ENCODE assay signal across 16 cellular contexts in the genomic region with DNA sequence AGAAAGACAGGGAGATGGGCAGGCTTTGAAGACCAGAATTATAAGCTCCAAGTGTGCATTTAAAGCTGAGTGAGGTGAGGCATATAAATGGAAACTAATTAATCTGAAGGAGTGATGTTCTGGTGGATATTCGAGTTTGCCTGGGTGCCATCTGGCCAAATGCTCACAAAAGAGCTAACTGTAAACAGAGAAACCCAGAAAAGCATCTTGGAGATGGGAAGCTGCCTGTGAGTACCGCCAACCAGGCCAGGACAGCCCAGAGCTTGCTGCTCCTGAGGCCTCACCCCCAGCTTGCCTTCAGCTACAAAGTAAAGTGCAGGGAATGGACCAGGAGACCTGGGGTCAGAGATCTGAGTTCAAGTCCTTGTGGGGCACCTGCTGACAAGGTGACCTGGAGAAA.
DNase-seq lines count a peak whose midpoint lies in the region; FAIRE-seq and TF ChIP-seq lines count a peak whose summit lies in the region.
"Had no signal": no experiment of that assay in that cellular context is flagged by ENCODE, and none has a peak within 500 bp of the region (broad histone marks: within the 10 kb centered on the region; RNA-seq: fewer than 3 reads in every experiment).

No MANE protein-coding gene starts in this region.

- no peak overlapping the region for H3K9ac ChIP-seq in H1 (replicated peaks in 1 of 4; ENCODE audit: extremely low read depth in 1 of 4, low read depth in 3 of 4, low read length in 3 of 4)
- H3K9ac ChIP-seq: BLaER1 treated with 17β-estradiol and CSF1 and Interleukin-3, amounts not matched to agents 10 nM and 100 nM had no signal

- H2BK5ac ChIP-seq in H1 (ENCODE audit: low read depth, low read length), result no peak overlapping the region

- H3K4ac ChIP-seq in H1 (replicated peaks; ENCODE audit: insufficient read length, low read depth, low read length), result no peak overlapping the region

- H3K9me3 ChIP-seq in H1 (ENCODE audit: insufficient read depth in 2 of 2, low read depth in 1 of 2, low read length in 1 of 2), result peaks cover 8 to 11% of the 10 kb centered on the region in 2 experiments

- DNase-seq in NCI-H446 treated with DMSO at 0.1 percent for 48 hours (lab: John Stamatoyannopoulos, UW) (peak; percentile 27), NCI-H446 (lab: John Stamatoyannopoulos, UW) (no peak), NCI-H2171 treated with DMSO at 0.1 percent for 48 hours (lab: John Stamatoyannopoulos, UW) (peak; percentile 80), H1 (ENCODE audit: low read depth in 1 of 2, low spot score in 2 of 2) (no peak), superior temporal gyrus (ENCODE audit: extremely low spot score) (peak; percentile 44), NCI-H1105 treated with DMSO at 0.1 percent for 48 hours (lab: John Stamatoyannopoulos, UW) (no peak), HCEC 1CT (no peak)
- DNase-seq: Calu3; CD8-positive, alpha-beta T cell; GDM1; H7 had no signal

- no peak for TF ChIP-seq POLR2A in H1 (IDR thresholded peaks at IDR 0.05; ENCODE audit: control extremely low read depth in 1 of 2, low read depth in 2 of 2, low read length in 2 of 2)

- H2BK15ac ChIP-seq in H1 (ENCODE audit: low read length), result no peak overlapping the region

- no peaks in the 10 kb centered on the region for H4K20me1 ChIP-seq in H1 (replicated peaks in 1 of 2; ENCODE audit: control insufficient read depth in 1 of 2, insufficient read depth in 2 of 2, low read length in 2 of 2)
- H4K20me1 ChIP-seq: BLaER1 treated with 17β-estradiol and CSF1 and Interleukin-3, amounts not matched to agents 10 nM and 100 nM had no signal

- peaks cover 0 to 3% (median 0%) of the 10 kb centered on the region in 4 experiments; a peak in 2 of 7 replicates for H3K4me1 ChIP-seq in H1 (replicated peaks in 1 of 4; ENCODE audit: control insufficient read depth in 3 of 4, insufficient read depth in 4 of 4, low read length in 3 of 4)

- TF ChIP-seq RAD21 in H1 (IDR thresholded peaks at IDR 0.05 in 1 of 2, conservative IDR thresholded peaks at IDR 0.05 in 1 of 2; ENCODE audit: low read depth in 2 of 2, low read length in 2 of 2), result no peak

- TF ChIP-seq EP300 in H1 (IDR thresholded peaks at IDR 0.05; ENCODE audit: borderline replicate concordance in 1 of 2, low read depth in 2 of 2, low read length in 2 of 2), result no peak

- no peak overlapping the region for H2BK20ac ChIP-seq in H1 (ENCODE audit: low read length)

- H3K79me2 ChIP-seq in H1 (ENCODE audit: control insufficient read depth in 1 of 2, insufficient read depth in 2 of 2, low read length in 2 of 2), result no peaks in the 10 kb centered on the region

- H3K79me1 ChIP-seq in H1 (ENCODE audit: low read depth, low read length), result no peaks in the 10 kb centered on the region

- no peak overlapping the region for H3K18ac ChIP-seq in H1 (ENCODE audit: extremely low read depth, low read length)

- no peak overlapping the region for H3K56ac ChIP-seq in H1 (replicated peaks; ENCODE audit: insufficient read length, low read depth, low read length)

- H2AFZ ChIP-seq in H1 (ENCODE audit: low read length), result no peak overlapping the region
- H2AFZ ChIP-seq: GM23338 had no signal

- no peak overlapping the region for H3K4me2 ChIP-seq in H1 (ENCODE audit: insufficient read depth in 1 of 2, low read depth in 2 of 2, low read length in 2 of 2)
- H3K4me2 ChIP-seq: BLaER1 treated with 17β-estradiol and CSF1 and Interleukin-3, amounts not matched to agents 10 nM and 100 nM; GM23338 had no signal

- no peaks in the 10 kb centered on the region for H3K36me3 ChIP-seq in H1 (ENCODE audit: control insufficient read depth in 2 of 4, insufficient read depth in 4 of 4, low read length in 3 of 4)
- H3K36me3 ChIP-seq: BLaER1 treated with 17β-estradiol and CSF1 and Interleukin-3, amounts not matched to agents 10 nM and 100 nM had no signal

- no peak overlapping the region for H3K27ac ChIP-seq in H1 (ENCODE audit: low read depth, low read length)
- H3K27ac ChIP-seq: BLaER1 treated with 17β-estradiol and CSF1 and Interleukin-3, amounts not matched to agents 10 nM and 100 nM had no signal

- no peak overlapping the region for H2BK120ac ChIP-seq in H1 (replicated peaks; ENCODE audit: low read depth, low read length)

- no peaks in the 10 kb centered on the region for H3K23me2 ChIP-seq in H1 (ENCODE audit: low read depth, low read length)

- H4K8ac ChIP-seq in H1 (ENCODE audit: extremely low read depth, insufficient read depth, low read length), result peak overlapping the region; percentile 17; the same call in 1 of the 2 replicates

- 95% methylated on average over 2 of the region's 2 CpGs; no CpG with 5 or more reads in 1 of the 2 experiments for WGBS in H1 (ENCODE audit: extremely low coverage in 1 of 2, insufficient coverage in 1 of 2, insufficient read length in 1 of 2, insufficient replicate concordance in 2 of 2, low coverage in 1 of 2, low lambda C conversion rate in 2 of 2, missing lambda C conversion rate in 1 of 2), 2 experiments

- FAIRE-seq in H1 (lab: Jason Lieb, UNC), result no peak
- FAIRE-seq: GM12892, GM18507, HepG2 had no signal

- POLR2A ChIA-PET in H1 (lab: Charles Lee; ENCODE audit: partially characterized antibody), result no interaction called here

- no peak overlapping the region for H3K23ac ChIP-seq in H1 (ENCODE audit: insufficient read length)

- H4K91ac ChIP-seq in H1 (replicated peaks; ENCODE audit: insufficient read length, low read length), result no peak overlapping the region

- no peak overlapping the region for H4K5ac ChIP-seq in H1 (ENCODE audit: insufficient read length, low read depth, low read length)

- H3K27me3 ChIP-seq in H1 (replicated peaks in 1 of 4; ENCODE audit: control insufficient read depth in 3 of 4, extremely low read depth in 1 of 4, insufficient read depth in 3 of 4, low read length in 3 of 4), result no peaks in the 10 kb centered on the region; a peak in 1 of 7 replicates
- H3K27me3 ChIP-seq: BLaER1 treated with 17β-estradiol and CSF1 and Interleukin-3, amounts not matched to agents 10 nM and 100 nM had no signal

- CTCF ChIA-PET in H1 (lab: Charles Lee; ENCODE audit: partially characterized antibody), result interaction anchor here (0.5 to 1.1 kb wide), 3 partner anchors 36 to 79 kb away, joined by 3 to 4 read pairs (median 3); no protein-coding TSS in a partner anchor

- no peak overlapping the region for H2AK5ac ChIP-seq in H1 (ENCODE audit: low read depth, low read length)

- H3K14ac ChIP-seq in H1 (ENCODE audit: insufficient read length), result no peak overlapping the region

- TF ChIP-seq CTCF in H1 (IDR thresholded peaks at IDR 0.05; ENCODE audit: control extremely low read depth in 1 of 3, insufficient read depth in 1 of 3, low read depth in 1 of 3, low read length in 3 of 3), result no peak

- no peak overlapping the region for H3K4me3 ChIP-seq in H1 (ENCODE audit: extremely low read depth in 1 of 4, insufficient read depth in 2 of 4, low read depth in 3 of 4, low read length in 4 of 4)
- H3K4me3 ChIP-seq: BLaER1 treated with 17β-estradiol and CSF1 and Interleukin-3, amounts not matched to agents 10 nM and 100 nM; GM23338 had no signal

- H2BK12ac ChIP-seq in H1 (ENCODE audit: low read depth, low read length), result no peak overlapping the region

TF ChIP-seq in H1, 55 proteins besides CTCF, POLR2A, EP300 and RAD21:
- TF ChIP-seq TEAD4 (IDR thresholded peaks at IDR 0.05; ENCODE audit: low read depth, low read length) (no peak), CBX8 (IDR thresholded peaks at IDR 0.05; ENCODE audit: borderline replicate concordance, low read depth, low read length) (no peak), BCL11A (IDR thresholded peaks at IDR 0.05; ENCODE audit: low read depth in 2 of 2, low read length in 2 of 2) (no peak), JUND (IDR thresholded peaks at IDR 0.05; ENCODE audit: low read length) (no peak), TAF7 (optimal IDR thresholded peaks at IDR 0.05; ENCODE audit: borderline replicate concordance, low read depth, low read length) (no peak), KDM4A (IDR thresholded peaks at IDR 0.05; ENCODE audit: low read depth, low read length, severe bottlenecking) (no peak), SAP30 (IDR thresholded peaks at IDR 0.05; ENCODE audit: insufficient read depth, insufficient replicate concordance, low read length) (no peak), POLR2AphosphoS5 (IDR thresholded peaks at IDR 0.05; ENCODE audit: low read depth, low read length) (no peak)
- TF ChIP-seq, protein P1, sequence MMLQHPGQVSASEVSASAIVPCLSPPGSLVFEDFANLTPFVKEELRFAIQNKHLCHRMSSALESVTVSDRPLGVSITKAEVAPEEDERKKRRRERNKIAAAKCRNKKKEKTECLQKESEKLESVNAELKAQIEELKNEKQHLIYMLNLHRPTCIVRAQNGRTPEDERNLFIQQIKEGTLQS (IDR thresholded peaks at IDR 0.05; ENCODE audit: insufficient read depth, low read depth, low read length), result no peak
- TF ChIP-seq, protein P2, sequence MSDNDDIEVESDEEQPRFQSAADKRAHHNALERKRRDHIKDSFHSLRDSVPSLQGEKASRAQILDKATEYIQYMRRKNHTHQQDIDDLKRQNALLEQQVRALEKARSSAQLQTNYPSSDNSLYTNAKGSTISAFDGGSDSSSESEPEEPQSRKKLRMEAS (IDR thresholded peaks at IDR 0.05), result no peak

Comparison
In these comparisons a context has a peak if more than half of its experiments do, and no peak if none do; other contexts are left out.
1. DNase-seq: peak in NCI-H446 treated with DMSO at 0.1 percent for 48 hours (single experiment), NCI-H2171 treated with DMSO at 0.1 percent for 48 hours (single experiment) and superior temporal gyrus (single experiment); none in NCI-H446 (0 of 2), H1 (0 of 2), NCI-H1105 treated with DMSO at 0.1 percent for 48 hours (single experiment) and HCEC 1CT (single experiment).